ENCODE assay signal across 2 cellular contexts in the genomic region with DNA sequence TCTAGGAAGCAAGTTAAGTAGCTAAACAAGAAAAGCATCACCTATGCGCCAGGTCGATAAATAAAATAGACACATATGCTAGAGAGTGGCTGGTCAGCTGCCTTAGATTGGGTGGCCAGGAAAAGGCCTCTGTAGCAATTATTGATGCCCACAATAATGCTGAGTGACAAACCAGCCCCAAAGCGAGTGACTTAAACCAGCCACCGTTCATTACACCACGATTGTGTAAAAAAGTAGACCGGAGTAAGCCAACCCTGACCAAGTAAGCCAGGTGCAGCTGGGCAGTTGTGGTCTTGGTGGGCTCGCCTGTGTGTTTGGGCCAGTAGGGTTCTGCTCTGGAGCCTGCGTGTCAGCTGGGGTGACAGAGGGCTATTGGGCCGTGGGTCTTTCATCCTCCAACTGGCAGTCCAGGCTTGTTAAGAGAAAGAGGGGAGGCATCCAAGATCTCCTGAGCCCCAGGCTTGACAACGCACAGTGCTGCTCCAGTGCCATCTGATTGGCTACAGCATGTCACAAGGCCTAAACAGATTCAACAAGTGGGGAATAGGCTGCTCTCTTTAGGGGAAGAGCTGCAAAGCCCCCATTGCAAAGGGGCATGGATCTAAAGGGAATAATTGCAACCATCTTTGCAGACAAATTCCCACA.
TF ChIP-seq lines count a peak whose summit lies in the region.

No MANE protein-coding gene starts in this region.

TF ChIP-seq in IMR-90, 13 proteins besides CTCF, POLR2A, EP300 and RAD21:
- no peak for TF ChIP-seq RCOR1 (IDR thresholded peaks at IDR 0.05; ENCODE audit: insufficient replicate concordance, low read length)
- no peak for TF ChIP-seq MAFK (IDR thresholded peaks at IDR 0.05; ENCODE audit: low read depth, low read length)
- no peak for TF ChIP-seq RFX5 (IDR thresholded peaks at IDR 0.05; ENCODE audit: low read depth, low read length)
- TF ChIP-seq CEBPB (IDR thresholded peaks at IDR 0.05; ENCODE audit: low read depth, low read length) = no peak
- TF ChIP-seq, protein P1, sequence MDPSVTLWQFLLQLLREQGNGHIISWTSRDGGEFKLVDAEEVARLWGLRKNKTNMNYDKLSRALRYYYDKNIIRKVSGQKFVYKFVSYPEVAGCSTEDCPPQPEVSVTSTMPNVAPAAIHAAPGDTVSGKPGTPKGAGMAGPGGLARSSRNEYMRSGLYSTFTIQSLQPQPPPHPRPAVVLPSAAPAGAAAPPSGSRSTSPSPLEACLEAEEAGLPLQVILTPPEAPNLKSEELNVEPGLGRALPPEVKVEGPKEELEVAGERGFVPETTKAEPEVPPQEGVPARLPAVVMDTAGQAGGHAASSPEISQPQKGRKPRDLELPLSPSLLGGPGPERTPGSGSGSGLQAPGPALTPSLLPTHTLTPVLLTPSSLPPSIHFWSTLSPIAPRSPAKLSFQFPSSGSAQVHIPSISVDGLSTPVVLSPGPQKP (IDR thresholded peaks at IDR 0.05; ENCODE audit: borderline replicate concordance, low read depth, low read length) = no peak
- TF ChIP-seq FOS (IDR thresholded peaks at IDR 0.05; ENCODE audit: low read depth, low read length) = no peak
- TF ChIP-seq NFE2L2 (IDR thresholded peaks at IDR 0.05; ENCODE audit: low read depth, low read length) = no peak
- no peak for TF ChIP-seq MAZ (IDR thresholded peaks at IDR 0.05; ENCODE audit: borderline replicate concordance, low read depth, low read length)
- no peak for TF ChIP-seq MXI1 (IDR thresholded peaks at IDR 0.05; ENCODE audit: borderline replicate concordance, low read depth, low read length)
- TF ChIP-seq CHD1 (IDR thresholded peaks at IDR 0.05; ENCODE audit: low read depth, low read length) = no peak
- no peak for TF ChIP-seq BHLHE40 (IDR thresholded peaks at IDR 0.05; ENCODE audit: low read depth, low read length)
- TF ChIP-seq, protein P2, sequence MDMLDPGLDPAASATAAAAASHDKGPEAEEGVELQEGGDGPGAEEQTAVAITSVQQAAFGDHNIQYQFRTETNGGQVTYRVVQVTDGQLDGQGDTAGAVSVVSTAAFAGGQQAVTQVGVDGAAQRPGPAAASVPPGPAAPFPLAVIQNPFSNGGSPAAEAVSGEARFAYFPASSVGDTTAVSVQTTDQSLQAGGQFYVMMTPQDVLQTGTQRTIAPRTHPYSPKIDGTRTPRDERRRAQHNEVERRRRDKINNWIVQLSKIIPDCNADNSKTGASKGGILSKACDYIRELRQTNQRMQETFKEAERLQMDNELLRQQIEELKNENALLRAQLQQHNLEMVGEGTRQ (IDR thresholded peaks at IDR 0.05; ENCODE audit: low read depth, low read length) = no peak

TF ChIP-seq in K562, 482 proteins besides CTCF, POLR2A, EP300 and RAD21:
- TF ChIP-seq, protein P2 (CRISPR knock-in tag; IDR thresholded peaks at IDR 0.05) = peak; percentile 51; the same call in 1 of the 2 replicates
- TF ChIP-seq TOE1 (IDR thresholded peaks at IDR 0.05; ENCODE audit: borderline replicate concordance) (no peak), TOE1 (CRISPR knock-in tag; IDR thresholded peaks at IDR 0.05; ENCODE audit: borderline replicate concordance, low read depth) (no peak), NFYB (IDR thresholded peaks at IDR 0.05; ENCODE audit: extremely low read depth, insufficient read length) (peak; percentile 83)
- TF ChIP-seq, protein P3, sequence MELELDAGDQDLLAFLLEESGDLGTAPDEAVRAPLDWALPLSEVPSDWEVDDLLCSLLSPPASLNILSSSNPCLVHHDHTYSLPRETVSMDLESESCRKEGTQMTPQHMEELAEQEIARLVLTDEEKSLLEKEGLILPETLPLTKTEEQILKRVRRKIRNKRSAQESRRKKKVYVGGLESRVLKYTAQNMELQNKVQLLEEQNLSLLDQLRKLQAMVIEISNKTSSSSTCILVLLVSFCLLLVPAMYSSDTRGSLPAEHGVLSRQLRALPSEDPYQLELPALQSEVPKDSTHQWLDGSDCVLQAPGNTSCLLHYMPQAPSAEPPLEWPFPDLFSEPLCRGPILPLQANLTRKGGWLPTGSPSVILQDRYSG (tag; conservative IDR thresholded peaks at IDR 0.05; ENCODE audit: low read depth) = no peak
- TF ChIP-seq, protein P4, sequence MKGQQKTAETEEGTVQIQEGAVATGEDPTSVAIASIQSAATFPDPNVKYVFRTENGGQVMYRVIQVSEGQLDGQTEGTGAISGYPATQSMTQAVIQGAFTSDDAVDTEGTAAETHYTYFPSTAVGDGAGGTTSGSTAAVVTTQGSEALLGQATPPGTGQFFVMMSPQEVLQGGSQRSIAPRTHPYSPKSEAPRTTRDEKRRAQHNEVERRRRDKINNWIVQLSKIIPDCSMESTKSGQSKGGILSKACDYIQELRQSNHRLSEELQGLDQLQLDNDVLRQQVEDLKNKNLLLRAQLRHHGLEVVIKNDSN (CRISPR knock-in tag; IDR thresholded peaks at IDR 0.05) = peak; percentile 51
